ENCODE assay signal across 13 cellular contexts in the genomic region with DNA sequence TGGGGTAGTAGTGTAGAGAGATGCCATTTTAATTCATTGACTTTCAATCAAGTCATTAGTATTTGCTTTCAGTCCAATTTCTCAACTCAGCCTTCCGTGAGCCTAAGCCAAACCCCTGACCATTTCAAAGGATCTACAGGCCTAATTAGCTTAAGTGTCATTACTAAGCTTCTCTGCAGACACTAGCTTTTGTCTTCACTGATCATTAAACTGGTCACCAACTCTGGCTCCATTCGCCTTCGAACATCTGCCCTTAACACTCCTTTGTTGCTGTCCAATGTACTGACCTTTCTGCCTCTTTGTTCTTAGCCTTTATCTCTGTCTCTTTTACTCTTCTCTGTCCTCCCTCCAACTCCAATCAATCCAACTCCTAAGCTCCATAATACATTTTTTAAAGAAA.
DNase-seq lines count a peak whose midpoint lies in the region; FAIRE-seq and TF ChIP-seq lines count a peak whose summit lies in the region.
"Had no signal": no experiment of that assay in that cellular context is flagged by ENCODE, and none has a peak within 500 bp of the region (broad histone marks: within the 10 kb centered on the region; RNA-seq: fewer than 3 reads in every experiment).

No MANE protein-coding gene starts in this region.

- FAIRE-seq in D721Med (lab: Jason Lieb, UNC): no peak

- intact Hi-C loops in spleen (cut with DNase I; ENCODE audit: low total_unique reads): no loop called here

- peaks cover 0 to 15% (median 0%) of the 10 kb centered on the region in 7 donors for H3K27me3 ChIP-seq in spleen (replicated peaks in 1 of 7)
- H3K27me3 ChIP-seq: BLaER1 treated with 17β-estradiol and CSF1 and Interleukin-3, amounts not matched to agents 10 nM and 100 nM had no signal

- DNase-seq in D721Med (ENCODE audit: insufficient read length, low spot score) (peak; percentile 26), NCI-H146 (lab: John Stamatoyannopoulos, UW) (peak; percentile 87), astrocyte of the hippocampus (ENCODE audit: low read depth, low spot score) (peak; percentile 31), kidney tubule cell (ENCODE audit: low spot score) (peak; percentile 30), NCI-H526 (lab: John Stamatoyannopoulos, UW) (no peak), spleen (no peak), HK-2 (ENCODE audit: unreplicated experiment) (no peak)
- no peak for DNase-seq in activated CD8-positive, alpha-beta memory T cell treated with anti-CD3 and anti-CD28 coated beads, Interleukin-2, amount 50 U/mL, for 48 hours
- DNase-seq: activated CD4-positive, alpha-beta T cell treated with anti-CD3 and anti-CD28 coated beads, Interleukin-2, amount 10 ng/mL, durations not matched to agents 7 days and 5 days; effector memory CD8-positive, alpha-beta T cell; left cardiac atrium; naive B cell had no signal

- H3K9me3 ChIP-seq in spleen: no peaks in the 10 kb centered on the region
- H3K9me3 ChIP-seq: BLaER1 treated with 17β-estradiol and CSF1 and Interleukin-3, amounts not matched to agents 10 nM and 100 nM had no signal

- no peak overlapping the region for H3K4me3 ChIP-seq in spleen
- H3K4me3 ChIP-seq: BLaER1 treated with 17β-estradiol and CSF1 and Interleukin-3, amounts not matched to agents 10 nM and 100 nM had no signal

- H3K4me1 ChIP-seq in spleen: no peaks in the 10 kb centered on the region
- H3K4me1 ChIP-seq: BLaER1 treated with 17β-estradiol and CSF1 and Interleukin-3, amounts not matched to agents 10 nM and 100 nM had no signal

- H3K27ac ChIP-seq in spleen: no peak overlapping the region
- H3K27ac ChIP-seq: BLaER1 treated with 17β-estradiol and CSF1 and Interleukin-3, amounts not matched to agents 10 nM and 100 nM had no signal

- TF ChIP-seq POLR2A in spleen (IDR thresholded peaks at IDR 0.05): no peak

- WGBS in spleen, 5 donors: 81 to 96% (median 92%) methylated on average over 3 of the region's 3 CpGs

- TF ChIP-seq CTCF in D721Med (IDR thresholded peaks at IDR 0.05; ENCODE audit: insufficient read depth, missing control alignments) (no peak), spleen (IDR thresholded peaks at IDR 0.05 in 8 of 11, conservative IDR thresholded peaks at IDR 0.05 in 3 of 11) (no peak)

- no peaks in the 10 kb centered on the region for H3K36me3 ChIP-seq in spleen
- H3K36me3 ChIP-seq: BLaER1 treated with 17β-estradiol and CSF1 and Interleukin-3, amounts not matched to agents 10 nM and 100 nM had no signal

Comparison
In these comparisons a context has a peak if more than half of its experiments do, and no peak if none do; other contexts are left out.
1. DNase-seq: peak in D721Med (single experiment), NCI-H146 (single experiment), astrocyte of the hippocampus (single experiment) and kidney tubule cell (single experiment); none in activated CD8-positive, alpha-beta memory T cell treated with anti-CD3 and anti-CD28 coated beads, Interleukin-2, amount 50 U/mL, for 48 hours (single experiment), NCI-H526 (0 of 2), spleen (single experiment) and HK-2 (single experiment).